8 cellular contexts compared by ENCODE assay signal in genomic region chr2:39469807-39470206, GRCh38. TPM values are rescaled to one million over a fixed set of nuclear protein-coding genes. Genes with fewer than 3 reads are reported as not detected.
DNase-seq lines count a peak whose midpoint lies in the region; ATAC-seq and TF ChIP-seq lines count a peak whose summit lies in the region.

No MANE protein-coding gene starts in this region.

- no peaks in the 10 kb centered on the region for H4K20me1 ChIP-seq in SK-N-SH (ENCODE audit: insufficient read depth)

- no peaks in the 10 kb centered on the region for H3K79me2 ChIP-seq in SK-N-SH (ENCODE audit: insufficient read depth)

- peak overlapping the region; percentile 32 for H3K4me3 ChIP-seq in AG10803 (ENCODE audit: low read length)
- 0 out of 4 replicates have a peak overlapping the region, but pooled peaks of 1 of the 2 experiments have one; percentile 5 for H3K4me3 ChIP-seq in SK-N-SH (ENCODE audit: low read depth in 2 of 2, low read length in 1 of 2)
- no peak overlapping the region for H3K4me3 ChIP-seq in transverse colon

- POLR2A ChIA-PET in SK-N-SH (lab: Yijun Ruan, JAX) = no interaction called here

- 36% methylated on average over 3 of the region's 3 CpGs for WGBS in SK-N-SH (ENCODE audit: low lambda C conversion rate)
- 25% methylated on average over 1 to 3 of the region's 3 CpGs for WGBS in transverse colon (ENCODE audit: low coverage in 1 of 2), 2 donors

- no peaks in the 10 kb centered on the region for H3K27me3 ChIP-seq in SK-N-SH (ENCODE audit: insufficient read depth)
- H3K27me3 ChIP-seq in transverse colon = no peaks in the 10 kb centered on the region

- 0 out of 2 replicates have a peak overlapping the region, but pooled peaks have one; percentile 3 for H3K9ac ChIP-seq in SK-N-SH

- no peak for TF ChIP-seq RAD21 in SK-N-SH (IDR thresholded peaks at IDR 0.05; ENCODE audit: low read length)

- DNase-seq in AG10803 (ENCODE audit: low read depth) (peak; percentile 54), SK-N-SH (no peak), inferior parietal cortex (ENCODE audit: extremely low spot score) (peak; percentile 30), transverse colon (peak; percentile 51), activated gamma-delta T cell (lab: John Stamatoyannopoulos, UW) (no peak), GM10266 (ENCODE audit: extremely low spot score) (no peak)

- intact Hi-C loops in transverse colon (cut with DNase I; ENCODE audit: low total_unique reads) = no loop called here

- peak; percentile 86 for ATAC-seq in GM19043 (IDR thresholded peaks at IDR 0.05; ENCODE audit: low read depth, unreplicated experiment)
- peak; percentile 89 for ATAC-seq in HG03097 (IDR thresholded peaks at IDR 0.05; ENCODE audit: low FRiP score, unreplicated experiment)

- TF ChIP-seq CTCF in AG10803 (conservative IDR thresholded peaks at IDR 0.05; ENCODE audit: low read length) = no peak
- no peak for TF ChIP-seq CTCF in SK-N-SH (IDR thresholded peaks at IDR 0.05)
- TF ChIP-seq CTCF in transverse colon (IDR thresholded peaks at IDR 0.05) = no peak
- TF ChIP-seq CTCF in GM10266 (IDR thresholded peaks at IDR 0.05; ENCODE audit: control insufficient read depth, insufficient read depth, low read depth, missing control alignments) = no peak

- H3K9me2 ChIP-seq in SK-N-SH = no peaks in the 10 kb centered on the region

- no peaks in the 10 kb centered on the region for H3K36me3 ChIP-seq in SK-N-SH (replicated peaks in 1 of 2; ENCODE audit: control insufficient read depth in 1 of 2, insufficient read depth in 2 of 2, low read length in 1 of 2)
- H3K36me3 ChIP-seq in transverse colon = no peaks in the 10 kb centered on the region

- no peak for TF ChIP-seq EP300 in SK-N-SH (IDR thresholded peaks at IDR 0.05; ENCODE audit: borderline replicate concordance in 1 of 2, low read depth in 1 of 2, low read length in 1 of 2)
- no peak for TF ChIP-seq EP300 in transverse colon (IDR thresholded peaks at IDR 0.05; ENCODE audit: low read depth)

- TF ChIP-seq POLR2A in transverse colon (IDR thresholded peaks at IDR 0.05) = no peak

- H3K27ac ChIP-seq in SK-N-SH (ENCODE audit: low read depth in 2 of 2, low read length in 1 of 2) = peak overlapping the region; percentile 29 to 58; a peak in 3 of 4 replicates
- H3K27ac ChIP-seq in transverse colon = peak overlapping the region; percentile 52 to 72 (median 66)

- H3K4me2 ChIP-seq in SK-N-SH = peak overlapping the region; percentile 62

- H3K9me3 ChIP-seq in SK-N-SH (no peaks in the 10 kb centered on the region), transverse colon (no peaks in the 10 kb centered on the region)

- H3K4me1 ChIP-seq in SK-N-SH (ENCODE audit: control insufficient read depth in 1 of 2, insufficient read depth in 2 of 2, low read depth in 1 of 2, low read length in 1 of 2) (peaks cover 5 to 35% of the 10 kb centered on the region in 2 experiments), transverse colon (peaks cover 20 to 31% (median 24%) of the 10 kb centered on the region in 4 donors)

- peaks cover 14% of the 10 kb centered on the region for H3F3A ChIP-seq in SK-N-SH (replicated peaks; ENCODE audit: insufficient read depth)

- in situ Hi-C loops in transverse colon (cut with MboI; ENCODE audit: low pct_ligation_motif_present in 1 of 4, low pct_unique_long_range_greater_than_20kb in 1 of 4, low sequenced_read_pairs in 3 of 4) = no loop called here

- CTCF ChIA-PET in SK-N-SH (lab: Yijun Ruan, JAX) = interaction anchor here (0.6 to 1.7 kb wide), 5 partner anchors 10 to 28 kb away, joined by 3 read pairs; no protein-coding TSS in a partner anchor

- peak overlapping the region; percentile 59; the same call in 1 of the 2 replicates for H2AFZ ChIP-seq in SK-N-SH (ENCODE audit: low read depth)

TF ChIP-seq in SK-N-SH, 30 proteins besides CTCF, POLR2A, EP300 and RAD21:
- TF ChIP-seq, protein P1, sequence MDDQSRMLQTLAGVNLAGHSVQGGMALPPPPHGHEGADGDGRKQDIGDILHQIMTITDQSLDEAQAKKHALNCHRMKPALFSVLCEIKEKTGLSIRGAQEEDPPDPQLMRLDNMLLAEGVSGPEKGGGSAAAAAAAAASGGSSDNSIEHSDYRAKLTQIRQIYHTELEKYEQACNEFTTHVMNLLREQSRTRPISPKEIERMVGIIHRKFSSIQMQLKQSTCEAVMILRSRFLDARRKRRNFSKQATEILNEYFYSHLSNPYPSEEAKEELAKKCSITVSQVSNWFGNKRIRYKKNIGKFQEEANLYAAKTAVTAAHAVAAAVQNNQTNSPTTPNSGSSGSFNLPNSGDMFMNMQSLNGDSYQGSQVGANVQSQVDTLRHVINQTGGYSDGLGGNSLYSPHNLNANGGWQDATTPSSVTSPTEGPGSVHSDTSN (IDR thresholded peaks at IDR 0.05) = peak; percentile 32; the same call in 1 of the 2 replicates
- TF ChIP-seq FOXM1 (IDR thresholded peaks at IDR 0.05; ENCODE audit: low read depth) (no peak), FOSL2 (IDR thresholded peaks at IDR 0.05; ENCODE audit: borderline replicate concordance, low read depth) (peak; percentile 68; the same call in 1 of the 2 replicates), POLR2AphosphoS5 (IDR thresholded peaks at IDR 0.05; ENCODE audit: low read depth, low read length) (peak; percentile 28; the same call in 1 of the 2 replicates), JUND (IDR thresholded peaks at IDR 0.05) (peak; percentile 36), NFIC (IDR thresholded peaks at IDR 0.05; ENCODE audit: borderline replicate concordance) (no peak), MEF2A (IDR thresholded peaks at IDR 0.05; ENCODE audit: borderline replicate concordance, low read depth) (no peak), MXI1 (IDR thresholded peaks at IDR 0.05; ENCODE audit: low read depth, low read length) (no peak), IRF3 (IDR thresholded peaks at IDR 0.05; ENCODE audit: low read depth, low read length) (no peak), MAX (IDR thresholded peaks at IDR 0.05; ENCODE audit: low read depth) (peak; percentile 45; the same call in 1 of the 2 replicates), RXRA (IDR thresholded peaks at IDR 0.05; ENCODE audit: borderline replicate concordance, low read depth) (no peak; the same call in 1 of the 2 replicates), USF2 (IDR thresholded peaks at IDR 0.05; ENCODE audit: borderline replicate concordance, low read depth, low read length) (no peak), NRF1 (IDR thresholded peaks at IDR 0.05; ENCODE audit: low read depth, low read length) (peak; percentile 39; the same call in 1 of the 2 replicates), SMC3 (IDR thresholded peaks at IDR 0.05; ENCODE audit: low read depth, low read length) (no peak), TCF12 (IDR thresholded peaks at IDR 0.05) (peak; percentile 80), GABPA (IDR thresholded peaks at IDR 0.05; ENCODE audit: low read depth) (no peak)
TF ChIP-seq in SK-N-SH: peak in this region for 7.

RNA-seq across cellular contexts. Expression of gene MAP4K3, which starts 32.7 kb away (rescaled TPM):
- 8.8 and 11.1 TPM in 2 replicates for polyA plus RNA-seq in SK-N-SH (2012; rRNA removed)
- 12.0 and 14.6 TPM in 2 replicates for polyA plus RNA-seq in SK-N-SH (2012; cell fraction: cytosol; rRNA removed)
- 8.6 and 21.1 TPM in 2 replicates for polyA plus RNA-seq in SK-N-SH (2012; cell fraction: nucleus; rRNA removed)
- 100 to 1,000 TPM in 2 of 4 donors, 10 to 100 TPM in 2; 42.6 to 131 (median 91.8) TPM for total RNA-seq in transverse colon

Comparison
In these comparisons a context has a peak if more than half of its experiments do, and no peak if none do; other contexts are left out.
1. DNase-seq: peak in AG10803 (single experiment), inferior parietal cortex (single experiment) and transverse colon (single experiment); none in SK-N-SH (single experiment), activated gamma-delta T cell (single experiment) and GM10266 (single experiment).